ENCODE assay signal across 34 cellular contexts in the genomic region with DNA sequence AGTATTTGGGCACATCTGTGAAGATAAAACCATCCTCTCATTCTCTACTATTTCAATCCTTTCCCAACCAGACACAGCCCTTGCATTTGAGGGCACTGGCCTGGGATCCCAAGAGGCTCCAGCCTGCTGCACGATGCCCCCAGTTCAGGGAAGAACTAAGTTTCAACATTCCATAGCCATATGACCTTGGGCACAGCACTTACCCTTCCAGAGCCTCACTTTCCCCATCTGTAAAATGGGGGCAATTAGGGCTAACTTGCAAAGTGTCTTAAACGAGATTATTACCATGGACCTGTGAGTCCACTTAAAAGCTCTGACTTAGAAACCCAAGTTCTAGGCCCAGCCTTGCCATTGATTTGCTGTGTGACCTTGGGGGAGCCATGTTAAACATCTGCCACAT. TPM values are rescaled to one million over a fixed set of nuclear protein-coding genes. Genes with fewer than 3 reads are reported as not detected.
"Had no signal": no experiment of that assay in that cellular context is flagged by ENCODE, and none has a peak within 500 bp of the region (broad histone marks: within the 10 kb centered on the region; RNA-seq: fewer than 3 reads in every experiment).

No MANE protein-coding gene starts in this region.

- H3K9me3 Mint-ChIP-seq: naive B cell; naive thymus-derived CD8-positive, alpha-beta T cell; natural killer cell treated with Interleukin-12 subunit alpha and Interleukin-12 subunit beta and Interleukin-15 and Interleukin-18, amount 100 ng/mL, for 72 hours; nephron progenitor cell; neural crest cell; stimulated activated memory B cell treated with anti-CD40 and anti-IgM and Interleukin-4, amounts not matched to agents 10 μg/mL and 1 μg/mL and 100 μg/mL, for 72 hours; stimulated activated naive CD8-positive, alpha-beta T cell treated with anti-CD3 and anti-CD28 coated beads, Interleukin-15, amount 100 ng/mL, for 72 hours had no signal

- ATAC-seq: naive thymus-derived CD8-positive, alpha-beta T cell; natural killer cell treated with Interleukin-12 subunit alpha and Interleukin-12 subunit beta and Interleukin-15 and Interleukin-18, amount 100 ng/mL, for 72 hours; psoas muscle; right cardiac atrium; sciatic nerve; stimulated activated memory B cell treated with anti-CD40 and anti-IgM and Interleukin-4, amounts not matched to agents 10 μg/mL and 1 μg/mL and 100 μg/mL, for 72 hours; stimulated activated naive CD8-positive, alpha-beta T cell treated with anti-CD3 and anti-CD28 coated beads, Interleukin-15, amount 100 ng/mL, for 72 hours; stimulated activated naive CD8-positive, alpha-beta T cell treated with anti-CD3 and anti-CD28 coated beads, Interleukin-15, Interleukin-2, amounts not matched to agents 100 U/mL and 50 U/mL, for 24 hours; upper lobe of right lung had no signal

- H3K9me3 ChIP-seq: neutrophil, ovary, psoas muscle, suprapubic skin, testis, tibial artery, transverse colon, upper lobe of right lung, uterus had no signal

- DNase-seq: naive B cell; naive thymus-derived CD8-positive, alpha-beta T cell; nephron progenitor cell; nucleus accumbens; ovary; psoas muscle; right cardiac atrium; stimulated activated CD4-positive, alpha-beta T cell treated with anti-CD3 and anti-CD28 coated beads, Interleukin-12 subunit alpha, Interleukin-12 subunit beta, amount 100 ng/mL, for 4 hours; stimulated activated CD4-positive, alpha-beta T cell treated with anti-CD3 and anti-CD28 coated beads, Interleukin-1b, Interleukin-23, amount 100 ng/mL, for 48 hours; stimulated activated CD4-positive, alpha-beta T cell treated with anti-CD3 and anti-CD28 coated beads, Interleukin-4, amount 100 ng/mL, for 1 hour; stimulated activated CD4-positive, alpha-beta T cell treated with anti-CD3 and anti-CD28 coated beads, Interleukin-4, amount 100 ng/mL, for 4 hours; stimulated activated CD8-positive, alpha-beta memory T cell treated with anti-CD3 and anti-CD28 coated beads, Interleukin-4, amount 100 ng/mL, for 48 hours; stimulated activated naive CD4-positive, alpha-beta T cell; stimulated activated naive CD8-positive, alpha-beta T cell treated with anti-CD3 and anti-CD28 coated beads, Interleukin-15, amount 100 ng/mL, for 72 hours; stimulated activated naive CD8-positive, alpha-beta T cell treated with anti-CD3 and anti-CD28 coated beads, Interleukin-15, Interleukin-2, amounts not matched to agents 100 U/mL and 50 U/mL, for 24 hours; substantia nigra; testis; tibial artery; transverse colon; upper lobe of right lung; uterus had no signal

- H3K4me3 ChIP-seq: ovary, psoas muscle, skin epidermis, suprapubic skin, testis, tibial artery, transverse colon, upper lobe of right lung, uterus had no signal

- H3K27ac Mint-ChIP-seq: naive B cell; naive thymus-derived CD8-positive, alpha-beta T cell; natural killer cell treated with Interleukin-12 subunit alpha and Interleukin-12 subunit beta and Interleukin-15 and Interleukin-18, amount 100 ng/mL, for 72 hours; nephron progenitor cell; progenitor cell of endocrine pancreas; stimulated activated memory B cell treated with anti-CD40 and anti-IgM and Interleukin-4, amounts not matched to agents 10 μg/mL and 1 μg/mL and 100 μg/mL, for 72 hours; stimulated activated naive CD8-positive, alpha-beta T cell treated with anti-CD3 and anti-CD28 coated beads, Interleukin-15, amount 100 ng/mL, for 72 hours; type B pancreatic cell had no signal

- H3K79me2 ChIP-seq: parathyroid adenoma had no signal

- H3K9ac ChIP-seq: parathyroid adenoma had no signal

- H3K27ac ChIP-seq: neutrophil, ovary, parathyroid adenoma, psoas muscle, skin epidermis, suprapubic skin, testis, tibial artery, transverse colon, upper lobe of right lung, uterus had no signal

- H3K27me3 Mint-ChIP-seq: stimulated activated naive CD8-positive, alpha-beta T cell treated with anti-CD3 and anti-CD28 coated beads, Interleukin-15, amount 100 ng/mL, for 72 hours had no signal

- H3K4me1 ChIP-seq: parathyroid adenoma, suprapubic skin, testis, tibial artery, upper lobe of right lung, uterus had no signal

- H3K4me1 Mint-ChIP-seq: naive B cell; naive thymus-derived CD8-positive, alpha-beta T cell; stimulated activated memory B cell treated with anti-CD40 and anti-IgM and Interleukin-4, amounts not matched to agents 10 μg/mL and 1 μg/mL and 100 μg/mL, for 72 hours had no signal

- H3K36me3 Mint-ChIP-seq: naive B cell; naive thymus-derived CD8-positive, alpha-beta T cell; natural killer cell treated with Interleukin-12 subunit alpha and Interleukin-12 subunit beta and Interleukin-15 and Interleukin-18, amount 100 ng/mL, for 72 hours; stimulated activated memory B cell treated with anti-CD40 and anti-IgM and Interleukin-4, amounts not matched to agents 10 μg/mL and 1 μg/mL and 100 μg/mL, for 72 hours; type B pancreatic cell had no signal

- H3K4me3 Mint-ChIP-seq: naive B cell; naive thymus-derived CD8-positive, alpha-beta T cell; natural killer cell treated with Interleukin-12 subunit alpha and Interleukin-12 subunit beta and Interleukin-15 and Interleukin-18, amount 100 ng/mL, for 72 hours; nephron progenitor cell; neural crest cell; stimulated activated memory B cell treated with anti-CD40 and anti-IgM and Interleukin-4, amounts not matched to agents 10 μg/mL and 1 μg/mL and 100 μg/mL, for 72 hours; stimulated activated naive CD8-positive, alpha-beta T cell treated with anti-CD3 and anti-CD28 coated beads, Interleukin-15, amount 100 ng/mL, for 72 hours; type B pancreatic cell had no signal

- H3K36me3 ChIP-seq: neutrophil, ovary, suprapubic skin, tibial artery, transverse colon, upper lobe of right lung, uterus had no signal

- H2AFZ ChIP-seq: parathyroid adenoma had no signal

- H3K27me3 ChIP-seq: neutrophil, ovary, suprapubic skin, testis, tibial artery, transverse colon, upper lobe of right lung, uterus had no signal

RNA-seq across cellular contexts. Expression of gene CDCP2, which starts 22.9 kb away (rescaled TPM):
- total RNA-seq: natural killer cell treated with Interleukin-12 subunit alpha and Interleukin-12 subunit beta and Interleukin-15 and Interleukin-18, amount 100 ng/mL, for 72 hours; neural crest cell; progenitor cell of endocrine pancreas; psoas muscle; renal cortical epithelial cell; right cardiac atrium; suprapubic skin; urinary bladder had no signal
- polyA plus RNA-seq: naive thymus-derived CD8-positive, alpha-beta T cell; psoas muscle; right cardiac atrium; thymus; urinary bladder had no signal
